Comparison of ENCODE assay signal across 11 cellular contexts in the genomic region with DNA sequence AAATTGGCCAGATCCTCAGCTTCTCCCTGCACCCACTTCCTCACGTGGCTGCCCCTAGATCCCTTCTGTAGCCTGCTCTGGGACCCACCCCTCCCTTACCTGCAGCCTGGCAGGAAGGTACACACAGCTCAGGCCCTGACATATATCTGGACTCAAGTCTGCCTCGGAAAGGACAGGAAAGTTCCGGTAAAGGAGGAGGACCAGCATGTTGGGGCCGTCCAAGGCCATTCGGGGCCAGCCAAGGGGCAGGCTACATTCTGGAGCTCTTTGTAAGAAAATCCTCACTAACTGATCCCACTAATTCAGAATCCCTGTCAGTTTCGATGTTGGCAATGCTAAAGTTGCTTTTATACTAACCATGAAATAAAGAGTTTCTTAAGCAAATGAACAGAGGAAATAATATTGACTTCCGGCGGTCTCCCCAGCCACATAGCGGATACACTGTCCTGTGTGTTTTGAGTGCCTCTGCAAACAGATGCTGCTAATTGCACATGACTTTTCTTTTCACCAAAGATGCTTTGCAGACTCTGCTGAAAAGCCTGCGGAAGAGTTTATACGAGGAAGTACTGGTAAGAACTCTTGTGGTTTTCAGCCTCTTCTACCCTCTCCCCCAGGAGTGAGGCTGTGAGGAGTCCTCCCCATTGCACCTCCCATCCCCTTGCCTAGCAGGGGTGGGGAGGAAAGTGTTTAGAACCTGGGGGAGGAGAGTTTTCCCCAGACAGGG. TPM values are rescaled to one million over a fixed set of nuclear protein-coding genes. Genes with fewer than 3 reads are reported as not detected.
DNase-seq lines count a peak whose midpoint lies in the region; FAIRE-seq and TF ChIP-seq lines count a peak whose summit lies in the region.
"Had no signal": no experiment of that assay in that cellular context is flagged by ENCODE, and none has a peak within 500 bp of the region (broad histone marks: within the 10 kb centered on the region; RNA-seq: fewer than 3 reads in every experiment).

No MANE protein-coding gene starts in this region.

- H3K9me3 Mint-ChIP-seq in endothelial cell (ENCODE audit: unreplicated experiment): no peaks in the 10 kb centered on the region

- TF ChIP-seq POLR2A in H54 (IDR thresholded peaks at IDR 0.05; ENCODE audit: low read depth, low read length): no peak

- no peak overlapping the region for H3K18ac ChIP-seq in trophoblast cell (ENCODE audit: low read length)

- no peak overlapping the region for H2AK5ac ChIP-seq in trophoblast cell (ENCODE audit: low read length)

- peaks cover 5% of the 10 kb centered on the region for H3K27me3 Mint-ChIP-seq in endothelial cell (ENCODE audit: unreplicated experiment)

- no peak overlapping the region for H3K14ac ChIP-seq in trophoblast cell (ENCODE audit: low read length)

- no peak overlapping the region for H3K27ac Mint-ChIP-seq in endothelial cell (ENCODE audit: unreplicated experiment)

- H3K4ac ChIP-seq in trophoblast cell (ENCODE audit: low read depth, low read length): no peak overlapping the region

- no peak overlapping the region for H2BK12ac ChIP-seq in trophoblast cell (ENCODE audit: low read length)

- H4K8ac ChIP-seq in trophoblast cell (ENCODE audit: low read depth, low read length): no peak overlapping the region

- H4K12ac ChIP-seq in trophoblast cell (ENCODE audit: low read depth, low read length): no peak overlapping the region

- H2AFZ ChIP-seq in trophoblast cell (ENCODE audit: insufficient read depth, low read length, poor library complexity): no peak overlapping the region

- no peak overlapping the region for H3K4me3 Mint-ChIP-seq in endothelial cell (ENCODE audit: unreplicated experiment)

- H2BK5ac ChIP-seq in trophoblast cell (ENCODE audit: low read depth, low read length, poor library complexity): no peak overlapping the region

- no peak for FAIRE-seq in H54 (lab: Jason Lieb, UNC)
- FAIRE-seq: K562, TTC549 had no signal

- H3K23ac ChIP-seq in trophoblast cell (ENCODE audit: low read length): no peak overlapping the region

- H3K4me1 ChIP-seq in stomach smooth muscle (ENCODE audit: control insufficient read depth, insufficient read depth, low read length) (peaks cover 32% of the 10 kb centered on the region), trophoblast cell (ENCODE audit: control insufficient read depth in 1 of 2, insufficient read depth in 2 of 2, low read length in 2 of 2) (no peaks in the 10 kb centered on the region)

- no peaks in the 10 kb centered on the region for H3K36me3 Mint-ChIP-seq in endothelial cell (ENCODE audit: low read depth, unreplicated experiment)

- no peak for TF ChIP-seq CTCF in endothelial cell (IDR thresholded peaks at IDR 0.05; ENCODE audit: unreplicated experiment)

- H3K4me3 ChIP-seq in stomach smooth muscle (ENCODE audit: low read length in 2 of 2) (peak overlapping the region in 1 of 2 donors; percentile 8), trophoblast cell (ENCODE audit: low read depth, low read length) (no peak overlapping the region)
- H3K4me3 ChIP-seq: K562 had no signal

- H3K4me1 Mint-ChIP-seq in endothelial cell (ENCODE audit: unreplicated experiment): peaks cover 7% of the 10 kb centered on the region

- no peaks in the 10 kb centered on the region for H3K9me3 ChIP-seq in stomach smooth muscle (ENCODE audit: control insufficient read depth in 2 of 2, low read length in 2 of 2)
- H3K9me3 ChIP-seq in trophoblast cell (ENCODE audit: insufficient read depth, low read depth, low read length): no peaks in the 10 kb centered on the region

- peak overlapping the region; percentile 59 for H3K27ac ChIP-seq in layer of hippocampus (ENCODE audit: low read depth, low read length)
- H3K27ac ChIP-seq in stomach smooth muscle (ENCODE audit: low read length): peak overlapping the region; percentile 24
- H3K27ac ChIP-seq in trophoblast cell (ENCODE audit: low read depth, low read length): no peak overlapping the region

- H3K9ac ChIP-seq in stomach smooth muscle (ENCODE audit: low read length in 2 of 2) (no peak overlapping the region), trophoblast cell (ENCODE audit: low read length) (no peak overlapping the region)

- H3K36me3 ChIP-seq in stomach smooth muscle (ENCODE audit: control insufficient read depth in 2 of 2, insufficient read depth in 2 of 2, low read length in 2 of 2) (no peaks in the 10 kb centered on the region), trophoblast cell (ENCODE audit: control insufficient read depth in 1 of 2, insufficient read depth in 2 of 2, low read length in 2 of 2) (no peaks in the 10 kb centered on the region)

- H3K27me3 ChIP-seq in layer of hippocampus (ENCODE audit: control insufficient read depth, insufficient read depth, low read length): no peaks in the 10 kb centered on the region
- no peaks in the 10 kb centered on the region for H3K27me3 ChIP-seq in stomach smooth muscle (ENCODE audit: control insufficient read depth in 1 of 2, insufficient read depth in 2 of 2, low read length in 2 of 2)
- no peaks in the 10 kb centered on the region for H3K27me3 ChIP-seq in trophoblast cell (ENCODE audit: insufficient read depth, low read length)

- H2BK120ac ChIP-seq in trophoblast cell (ENCODE audit: insufficient read depth, low read length, poor library complexity): no peak overlapping the region

- no peaks in the 10 kb centered on the region for H3K79me1 ChIP-seq in trophoblast cell (ENCODE audit: low read length)

- DNase-seq in activated CD8-positive, alpha-beta memory T cell treated with anti-CD3 and anti-CD28 coated beads for 24 hours: peak; percentile 71
- DNase-seq in activated CD8-positive, alpha-beta memory T cell treated with anti-CD3 and anti-CD28 coated beads, Interleukin-2, amount 50 U/mL, for 4 hours: no peak
- peak; percentile 30 for DNase-seq in activated T-cell treated with anti-CD3 and anti-CD28 coated beads, Interleukin-2, amount 50 U/mL, for 1 hour
- DNase-seq in trophoblast cell: no peak
- DNase-seq in H54 (ENCODE audit: insufficient read length, low spot score): no peak
- DNase-seq in endothelial cell (ENCODE audit: low spot score): no peak

- H3K79me2 ChIP-seq in trophoblast cell (ENCODE audit: control insufficient read depth, insufficient read depth, low read length, poor library complexity): no peaks in the 10 kb centered on the region

- H4K91ac ChIP-seq in trophoblast cell (ENCODE audit: low read depth, low read length): no peak overlapping the region

- H3K4me2 ChIP-seq in trophoblast cell (ENCODE audit: low read length): no peak overlapping the region

- no CpG with 5 or more reads among the region's 11 CpGs for WGBS in trophoblast cell (ENCODE audit: extremely low coverage, insufficient coverage, insufficient read length)

RNA-seq across cellular contexts. Expression of a gene that starts 54.8 kb away (rescaled TPM):
- 0.40 and 0.55 TPM in 2 replicates for polyA plus RNA-seq in trophoblast cell (2013)
- total RNA-seq in endothelial cell (ENCODE audit: unreplicated experiment): 3.7 TPM
- total RNA-seq: K562, renal cortical epithelial cell had no signal
- polyA plus RNA-seq: K562 had no signal

Comparison
In these comparisons a context has a peak if more than half of its experiments do, and no peak if none do; other contexts are left out.
1. DNase-seq: peak in activated CD8-positive, alpha-beta memory T cell treated with anti-CD3 and anti-CD28 coated beads for 24 hours (single experiment) and activated T-cell treated with anti-CD3 and anti-CD28 coated beads, Interleukin-2, amount 50 U/mL, for 1 hour (single experiment); none in activated CD8-positive, alpha-beta memory T cell treated with anti-CD3 and anti-CD28 coated beads, Interleukin-2, amount 50 U/mL, for 4 hours (single experiment), trophoblast cell (0 of 2), H54 (single experiment) and endothelial cell (single experiment).